19 cellular contexts compared by ENCODE assay signal in the genomic region with DNA sequence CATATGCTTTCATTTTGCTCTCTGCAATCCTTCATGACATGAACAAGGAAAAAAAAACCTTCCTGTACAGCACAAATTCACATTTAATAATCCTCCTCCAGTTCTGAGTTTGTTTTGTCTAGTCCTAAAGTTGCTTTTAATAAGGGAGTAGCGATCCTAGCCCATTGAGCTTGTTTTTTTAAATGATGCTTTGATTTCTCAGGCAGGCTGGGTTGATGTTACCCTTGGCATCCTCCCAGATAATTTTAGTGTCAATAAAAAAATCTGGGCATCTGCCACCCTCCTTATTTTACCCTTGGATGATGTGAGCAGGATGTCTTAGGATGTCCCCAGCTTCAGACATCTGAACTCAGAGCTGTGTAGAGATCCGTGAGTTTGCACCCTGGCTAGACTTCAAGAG.
"Had no signal": no experiment of that assay in that cellular context is flagged by ENCODE, and none has a peak within 500 bp of the region (broad histone marks: within the 10 kb centered on the region; RNA-seq: fewer than 3 reads in every experiment).

No MANE protein-coding gene starts in this region.

- H3K4me3 ChIP-seq: coronary artery, hepatocyte, lung, sigmoid colon, smooth muscle cell had no signal

- ATAC-seq: left colon; left ventricle myocardium superior; natural killer cell treated with Interleukin-12 subunit alpha and Interleukin-12 subunit beta and Interleukin-15 and Interleukin-18, amount 100 ng/mL, for 72 hours had no signal

- H3K4me1 Mint-ChIP-seq: endodermal cell had no signal

- H3K9me3 Mint-ChIP-seq: natural killer cell treated with Interleukin-12 subunit alpha and Interleukin-12 subunit beta and Interleukin-15 and Interleukin-18, amount 100 ng/mL, for 72 hours had no signal

- H3K9me3 ChIP-seq: sigmoid colon had no signal

- H3K27ac Mint-ChIP-seq: endodermal cell; natural killer cell treated with Interleukin-12 subunit alpha and Interleukin-12 subunit beta and Interleukin-15 and Interleukin-18, amount 100 ng/mL, for 72 hours had no signal

- H3K36me3 Mint-ChIP-seq: natural killer cell treated with Interleukin-12 subunit alpha and Interleukin-12 subunit beta and Interleukin-15 and Interleukin-18, amount 100 ng/mL, for 72 hours had no signal

- DNase-seq: effector CD4-positive, alpha-beta T cell; endodermal cell; foreskin melanocyte; head of caudate nucleus; kidney; left colon; left ventricle myocardium superior; mesenchymal stem cell; midbrain; occipital lobe; sigmoid colon; stimulated activated CD4-positive, alpha-beta T cell treated with anti-CD3 and anti-CD28 coated beads, Interleukin-2, amount 100 ng/mL, for 48 hours; stimulated activated naive CD4-positive, alpha-beta T cell treated with Interleukin-2 at 50 U/mL for 16 hours; trophoblast cell had no signal

- H3K4me3 Mint-ChIP-seq: endodermal cell; natural killer cell treated with Interleukin-12 subunit alpha and Interleukin-12 subunit beta and Interleukin-15 and Interleukin-18, amount 100 ng/mL, for 72 hours had no signal

- H3K27me3 ChIP-seq: hepatocyte had no signal

- H3K36me3 ChIP-seq: sigmoid colon had no signal

- H3K4me1 ChIP-seq: sigmoid colon had no signal

- H3K4me2 ChIP-seq: hepatocyte, smooth muscle cell had no signal
